Comparison of ENCODE assay signal across 8 cellular contexts in genomic region chr20:47358672-47359532, GRCh38. TPM values are rescaled to one million over a fixed set of nuclear protein-coding genes. Genes with fewer than 3 reads are reported as not detected.
DNase-seq lines count a peak whose midpoint lies in the region; ATAC-seq, FAIRE-seq and TF ChIP-seq lines count a peak whose summit lies in the region.

No MANE protein-coding gene starts in this region.

- peaks cover 19% of the 10 kb centered on the region for H3K36me3 Mint-ChIP-seq in activated naive CD4-positive, alpha-beta T cell treated with anti-CD3 and anti-CD28 coated beads, Interleukin-2, amount 10 ng/mL, durations not matched to agents 7 days and 5 days
- H3K36me3 Mint-ChIP-seq in activated naive CD8-positive, alpha-beta T cell treated with anti-CD3 and anti-CD28 coated beads, Interleukin-2, amount 10 ng/mL, durations not matched to agents 7 days and 5 days, result peaks cover 7% of the 10 kb centered on the region

- intact Hi-C loops in pancreas (cut with DNase I), result loop anchor here in 1 of 3 donors (5.0 kb wide), 1 partner anchor 42 kb away; no protein-coding TSS in a partner anchor

- POLR2A ChIA-PET in activated naive CD8-positive, alpha-beta T cell treated with anti-CD3 and anti-CD28 coated beads, Interleukin-2, amount 10 ng/mL, durations not matched to agents 7 days and 5 days (lab: Charles Lee), result interaction anchor here (0.5 to 3.2 kb wide), 8 partner anchors 9 to 273 kb away, joined by 3 to 21 read pairs (median 4); no protein-coding TSS in a partner anchor

- CTCF ChIA-PET in activated naive CD4-positive, alpha-beta T cell treated with anti-CD3 and anti-CD28 coated beads, Interleukin-2, amount 10 ng/mL, durations not matched to agents 7 days and 5 days (lab: Charles Lee), result interaction anchor here (0.8 to 3.1 kb wide), 4 partner anchors 10 to 86 kb away, joined by 3 to 16 read pairs (median 5); no protein-coding TSS in a partner anchor

- 3 to 6% methylated on average over 17 of the region's 17 CpGs for WGBS in pancreas, 2 donors

- FAIRE-seq in pancreas (lab: Jason Lieb, UNC), result no peak

- H3K27ac ChIP-seq in cardiac muscle cell (peak overlapping the region; percentile 98), pancreas (peak overlapping the region; percentile 94 to 99 (median 98))

- H3K9me3 ChIP-seq in cardiac muscle cell (ENCODE audit: low read depth) (no peaks in the 10 kb centered on the region), pancreas (no peaks in the 10 kb centered on the region)

- H3K4me3 ChIP-seq in cardiac muscle cell (no peak overlapping the region), pancreas (peak overlapping the region in 2 of 4 donors; percentile 4 to 30)

- H3K36me3 ChIP-seq in cardiac muscle cell (no peaks in the 10 kb centered on the region), pancreas (no peaks in the 10 kb centered on the region)

- H3K27ac Mint-ChIP-seq in activated naive CD4-positive, alpha-beta T cell treated with anti-CD3 and anti-CD28 coated beads, Interleukin-2, amount 10 ng/mL, durations not matched to agents 7 days and 5 days, result peak overlapping the region; percentile 85
- peak overlapping the region; percentile 28 for H3K27ac Mint-ChIP-seq in activated naive CD8-positive, alpha-beta T cell treated with anti-CD3 and anti-CD28 coated beads, Interleukin-2, amount 10 ng/mL, durations not matched to agents 7 days and 5 days

- H3K4me1 ChIP-seq in cardiac muscle cell (ENCODE audit: low read depth), result peaks cover 79% of the 10 kb centered on the region
- peaks cover 69 to 82% (median 73%) of the 10 kb centered on the region in 3 donors for H3K4me1 ChIP-seq in pancreas

- no peak for DNase-seq in activated naive CD4-positive, alpha-beta T cell treated with anti-CD3 and anti-CD28 coated beads, Interleukin-2, amount 10 ng/mL, durations not matched to agents 7 days and 5 days
- DNase-seq in activated naive CD4-positive, alpha-beta T cell (lab: John Stamatoyannopoulos, UW), result no peak
- peak; percentile 90 for DNase-seq in NCI-H2196 treated with DMSO at 0.1 percent for 48 hours (lab: John Stamatoyannopoulos, UW; ENCODE audit: unreplicated experiment)
- DNase-seq in activated naive CD8-positive, alpha-beta T cell treated with anti-CD3 and anti-CD28 coated beads, Interleukin-2, amount 10 ng/mL, durations not matched to agents 7 days and 5 days, result no peak
- DNase-seq in cardiac muscle cell (ENCODE audit: low read depth in 1 of 2, low spot score in 1 of 2), result peak; percentile 79 to 97
- DNase-seq in pancreas, result peak; percentile 68 to 92 (median 80)
- DNase-seq in 8988T, result no peak

- H3K4me1 Mint-ChIP-seq in activated naive CD4-positive, alpha-beta T cell treated with anti-CD3 and anti-CD28 coated beads, Interleukin-2, amount 10 ng/mL, durations not matched to agents 7 days and 5 days, result peaks cover 57% of the 10 kb centered on the region
- H3K4me1 Mint-ChIP-seq in activated naive CD8-positive, alpha-beta T cell treated with anti-CD3 and anti-CD28 coated beads, Interleukin-2, amount 10 ng/mL, durations not matched to agents 7 days and 5 days, result peaks cover 47% of the 10 kb centered on the region

- H3K27me3 ChIP-seq in cardiac muscle cell (no peaks in the 10 kb centered on the region), pancreas (no peaks in the 10 kb centered on the region)

- no peak for ATAC-seq in activated naive CD8-positive, alpha-beta T cell treated with anti-CD3 and anti-CD28 coated beads, Interleukin-2, amount 10 ng/mL, durations not matched to agents 7 days and 5 days (ENCODE audit: low read depth)
- ATAC-seq in pancreas, result peak; percentile 53 to 66 (median 63)
- no peak for ATAC-seq in HG02678 (IDR thresholded peaks at IDR 0.05; ENCODE audit: unreplicated experiment)

- TF ChIP-seq CTCF in cardiac muscle cell (IDR thresholded peaks at IDR 0.05; ENCODE audit: low read depth, low read length) (no peak), pancreas (IDR thresholded peaks at IDR 0.05) (no peak)

- H3K9me3 Mint-ChIP-seq in activated naive CD4-positive, alpha-beta T cell treated with anti-CD3 and anti-CD28 coated beads, Interleukin-2, amount 10 ng/mL, durations not matched to agents 7 days and 5 days, result no peaks in the 10 kb centered on the region
- H3K9me3 Mint-ChIP-seq in activated naive CD8-positive, alpha-beta T cell treated with anti-CD3 and anti-CD28 coated beads, Interleukin-2, amount 10 ng/mL, durations not matched to agents 7 days and 5 days, result no peaks in the 10 kb centered on the region

- H3K4me3 Mint-ChIP-seq in activated naive CD4-positive, alpha-beta T cell treated with anti-CD3 and anti-CD28 coated beads, Interleukin-2, amount 10 ng/mL, durations not matched to agents 7 days and 5 days, result no peak overlapping the region
- H3K4me3 Mint-ChIP-seq in activated naive CD8-positive, alpha-beta T cell treated with anti-CD3 and anti-CD28 coated beads, Interleukin-2, amount 10 ng/mL, durations not matched to agents 7 days and 5 days, result no peak overlapping the region

- no peaks in the 10 kb centered on the region for H3K27me3 Mint-ChIP-seq in activated naive CD4-positive, alpha-beta T cell treated with anti-CD3 and anti-CD28 coated beads, Interleukin-2, amount 10 ng/mL, durations not matched to agents 7 days and 5 days
- no peaks in the 10 kb centered on the region for H3K27me3 Mint-ChIP-seq in activated naive CD8-positive, alpha-beta T cell treated with anti-CD3 and anti-CD28 coated beads, Interleukin-2, amount 10 ng/mL, durations not matched to agents 7 days and 5 days

RNA-seq across cellular contexts. Expression of gene ZMYND8, which starts 2.4 kb away (rescaled TPM):
- 10 to 100 TPM; 51.0 to 51.5 TPM for total RNA-seq in activated naive CD8-positive, alpha-beta T cell treated with anti-CD3 and anti-CD28 coated beads, Interleukin-2, amount 10 ng/mL, durations not matched to agents 7 days and 5 days
- total RNA-seq in cardiac muscle cell (33.0 and 45.0 TPM in 2 replicates), pancreas (10 to 100 TPM; 11.3 to 25.6 (median 18.5) TPM)
- polyA plus RNA-seq in cardiac muscle cell (27.5 and 27.6 TPM in 2 replicates), pancreas (10 to 100 TPM; 10.8 to 13.9 TPM)

Comparison
In these comparisons a context has a peak if more than half of its experiments do, and no peak if none do; other contexts are left out.
1. DNase-seq: peak in NCI-H2196 treated with DMSO at 0.1 percent for 48 hours (single experiment), cardiac muscle cell (2 of 2) and pancreas (6 of 6); none in activated naive CD4-positive, alpha-beta T cell treated with anti-CD3 and anti-CD28 coated beads, Interleukin-2, amount 10 ng/mL, durations not matched to agents 7 days and 5 days (single experiment), activated naive CD4-positive, alpha-beta T cell (0 of 4), activated naive CD8-positive, alpha-beta T cell treated with anti-CD3 and anti-CD28 coated beads, Interleukin-2, amount 10 ng/mL, durations not matched to agents 7 days and 5 days (single experiment) and 8988T (single experiment).
2. ATAC-seq: peak in pancreas (4 of 4); none in activated naive CD8-positive, alpha-beta T cell treated with anti-CD3 and anti-CD28 coated beads, Interleukin-2, amount 10 ng/mL, durations not matched to agents 7 days and 5 days (single experiment) and HG02678 (single experiment).